9 cellular contexts compared by ENCODE assay signal in the genomic region with DNA sequence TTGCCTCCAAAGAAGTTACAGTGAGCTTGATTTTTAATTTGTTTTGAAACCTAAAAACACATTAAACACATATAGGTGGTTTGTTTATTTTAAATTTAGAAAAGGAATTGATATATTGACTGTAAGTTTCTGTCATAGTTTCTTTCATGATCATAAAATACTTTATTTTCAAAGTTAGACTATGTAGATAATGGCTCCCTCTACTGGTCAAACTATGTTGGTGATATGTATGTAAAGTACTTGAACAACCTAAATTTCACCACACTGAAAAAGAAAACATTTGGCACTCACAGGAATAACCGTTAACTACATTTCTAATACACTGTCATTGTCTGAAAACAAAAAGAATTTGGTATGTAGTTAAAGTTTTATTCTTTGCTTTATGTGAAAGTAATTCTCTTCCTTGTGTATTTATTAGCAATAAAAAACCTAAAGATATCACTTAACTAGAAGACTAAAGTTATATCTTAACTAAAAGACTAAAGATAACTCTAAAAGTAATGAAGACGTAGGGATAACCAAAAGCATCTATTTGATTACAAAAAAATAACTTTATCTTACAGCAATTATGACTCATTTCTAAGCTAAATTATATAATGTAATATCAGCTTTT.
DNase-seq lines count a peak whose midpoint lies in the region; ATAC-seq, FAIRE-seq and TF ChIP-seq lines count a peak whose summit lies in the region.
"Had no signal": no experiment of that assay in that cellular context is flagged by ENCODE, and none has a peak within 500 bp of the region (broad histone marks: within the 10 kb centered on the region; RNA-seq: fewer than 3 reads in every experiment).

No MANE protein-coding gene starts in this region.

- ATAC-seq in HG03159 (IDR thresholded peaks at IDR 0.05; ENCODE audit: unreplicated experiment), result peak; percentile 78

- H3K27ac Mint-ChIP-seq in neural crest cell (ENCODE audit: unreplicated experiment), result no peak overlapping the region
- no peak overlapping the region for H3K27ac Mint-ChIP-seq in activated naive CD8-positive, alpha-beta T cell treated with anti-CD3 and anti-CD28 coated beads for 36 hours

- DNase-seq in NCI-H1436 (lab: John Stamatoyannopoulos, UW) (peak; percentile 28), NCI-H1436 treated with DMSO at 0.1 percent for 48 hours (lab: John Stamatoyannopoulos, UW) (no peak), NCI-H82 (lab: John Stamatoyannopoulos, UW) (peak; percentile 75), colonic mucosa (no peak), neural crest cell (ENCODE audit: low read depth, low spot score) (no peak), H54 (ENCODE audit: insufficient read length, low spot score) (no peak)
- no peak for DNase-seq in activated naive CD8-positive, alpha-beta T cell treated with anti-CD3 and anti-CD28 coated beads for 36 hours

- TF ChIP-seq CTCF in colonic mucosa (IDR thresholded peaks at IDR 0.05) (peak; percentile 40), neural crest cell (conservative IDR thresholded peaks at IDR 0.05) (peak; percentile 87)

- no peaks in the 10 kb centered on the region for H3K36me3 ChIP-seq in colonic mucosa
- H3K36me3 ChIP-seq: BLaER1 had no signal

- peaks cover 3% of the 10 kb centered on the region for H3K9me3 Mint-ChIP-seq in neural crest cell
- peaks cover under 1% of the 10 kb centered on the region for H3K9me3 Mint-ChIP-seq in activated naive CD8-positive, alpha-beta T cell treated with anti-CD3 and anti-CD28 coated beads for 36 hours

- H3K27me3 ChIP-seq in colonic mucosa, result no peaks in the 10 kb centered on the region
- H3K27me3 ChIP-seq: BLaER1 had no signal

- H3K9me3 ChIP-seq in colonic mucosa, result no peaks in the 10 kb centered on the region
- H3K9me3 ChIP-seq: BLaER1 had no signal

- TF ChIP-seq POLR2A in H54 (IDR thresholded peaks at IDR 0.05; ENCODE audit: low read depth, low read length), result no peak

- intact Hi-C loops in colonic mucosa (cut with DNase I), result no loop called here

- no peak overlapping the region for H3K9ac ChIP-seq in colonic mucosa (ENCODE audit: low read depth in 2 of 2, low read length in 2 of 2)
- H3K9ac ChIP-seq: BLaER1 had no signal

- H3K27me3 Mint-ChIP-seq in neural crest cell (ENCODE audit: low read depth), result no peaks in the 10 kb centered on the region
- no peaks in the 10 kb centered on the region for H3K27me3 Mint-ChIP-seq in activated naive CD8-positive, alpha-beta T cell treated with anti-CD3 and anti-CD28 coated beads for 36 hours

- no peaks in the 10 kb centered on the region for H3K4me1 ChIP-seq in colonic mucosa
- H3K4me1 ChIP-seq: BLaER1 had no signal

- H3K4me1 Mint-ChIP-seq in neural crest cell, result no peaks in the 10 kb centered on the region
- H3K4me1 Mint-ChIP-seq in activated naive CD8-positive, alpha-beta T cell treated with anti-CD3 and anti-CD28 coated beads for 36 hours, result no peaks in the 10 kb centered on the region

- no peak for FAIRE-seq in H54 (lab: Jason Lieb, UNC)

- H3K36me3 Mint-ChIP-seq in neural crest cell (ENCODE audit: low read depth), result peaks cover under 1% of the 10 kb centered on the region
- no peaks in the 10 kb centered on the region for H3K36me3 Mint-ChIP-seq in activated naive CD8-positive, alpha-beta T cell treated with anti-CD3 and anti-CD28 coated beads for 36 hours

- H3K4me3 ChIP-seq in colonic mucosa, result no peak overlapping the region
- H3K4me3 ChIP-seq: BLaER1 had no signal

- H3K27ac ChIP-seq in colonic mucosa, result no peak overlapping the region
- H3K27ac ChIP-seq: BLaER1 had no signal

- H3K4me3 Mint-ChIP-seq in neural crest cell, result no peak overlapping the region
- H3K4me3 Mint-ChIP-seq in activated naive CD8-positive, alpha-beta T cell treated with anti-CD3 and anti-CD28 coated beads for 36 hours, result no peak overlapping the region

Comparison
In these comparisons a context has a peak if more than half of its experiments do, and no peak if none do; other contexts are left out.
1. DNase-seq: peak in NCI-H1436 (single experiment) and NCI-H82 (single experiment); none in NCI-H1436 treated with DMSO at 0.1 percent for 48 hours (single experiment), colonic mucosa (single experiment), neural crest cell (single experiment), activated naive CD8-positive, alpha-beta T cell treated with anti-CD3 and anti-CD28 coated beads for 36 hours (single experiment) and H54 (single experiment).